Comparison of ENCODE assay signal across 18 cellular contexts in the genomic region with DNA sequence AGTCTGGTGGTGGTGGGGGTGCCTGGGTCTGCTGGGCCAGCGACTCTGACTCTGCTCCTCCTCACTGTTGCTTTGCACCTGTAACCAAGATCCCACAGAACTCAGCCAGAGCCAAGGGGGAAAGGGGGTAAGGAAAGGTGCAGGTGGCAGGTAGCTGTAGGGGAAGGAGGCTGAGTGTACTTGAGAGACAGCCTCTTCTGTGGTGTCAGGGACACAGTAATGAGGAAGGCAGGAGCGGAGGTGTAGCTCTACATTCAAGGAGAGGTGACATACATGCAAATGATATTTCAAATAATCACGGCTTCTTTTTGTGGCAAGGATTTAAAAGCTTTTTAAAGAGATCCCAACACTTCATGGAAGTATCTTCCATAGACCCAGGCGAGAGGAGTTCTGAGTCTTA. TPM values are rescaled to one million over a fixed set of nuclear protein-coding genes. Genes with fewer than 3 reads are reported as not detected.
DNase-seq lines count a peak whose midpoint lies in the region; ATAC-seq lines count a peak whose summit lies in the region.
"Had no signal": no experiment of that assay in that cellular context is flagged by ENCODE, and none has a peak within 500 bp of the region (broad histone marks: within the 10 kb centered on the region; RNA-seq: fewer than 3 reads in every experiment).

No MANE protein-coding gene starts in this region.

- no peak overlapping the region for H2BK120ac ChIP-seq in trophoblast cell (ENCODE audit: insufficient read depth, low read length, poor library complexity)
- no peak overlapping the region for H2BK120ac ChIP-seq in mesenchymal stem cell (ENCODE audit: low read depth, low read length)

- H3K4me3 ChIP-seq in trophoblast cell (ENCODE audit: low read depth, low read length) (no peak overlapping the region), mesenchymal stem cell (ENCODE audit: insufficient read depth in 1 of 2, low read depth in 1 of 2, low read length in 2 of 2) (no peak overlapping the region)
- H3K4me3 ChIP-seq: K562 had no signal

- no peak overlapping the region for H3K4me3 Mint-ChIP-seq in T-helper 1 cell treated with Interleukin-12 subunit alpha and Interleukin-12 subunit beta and Interleukin-4 antibody, amounts not matched to agents 30 μg/mL and 1 μg/mL, for 36 hours
- H3K4me3 Mint-ChIP-seq in stimulated activated naive CD8-positive, alpha-beta T cell treated with anti-CD3 and anti-CD28 coated beads, Interleukin-15, Interleukin-2, amounts not matched to agents 100 ng/mL and 50 ng/mL, for 24 hours, result no peak overlapping the region
- H3K4me3 Mint-ChIP-seq in stimulated activated naive CD8-positive, alpha-beta T cell treated with anti-CD3 and anti-CD28 coated beads, Interleukin-15, amount 100 ng/mL, for 72 hours, result peak overlapping the region in 1 of 2 donors; percentile 32
- no peak overlapping the region for H3K4me3 Mint-ChIP-seq in activated naive CD8-positive, alpha-beta T cell treated with anti-CD3 and anti-CD28 coated beads, Interleukin-2, amount 50 U/mL, for 24 hours
- H3K4me3 Mint-ChIP-seq: HFFc6 had no signal

- WGBS in trophoblast cell (ENCODE audit: extremely low coverage, insufficient coverage, insufficient read length), result no CpG with 5 or more reads among the region's 4 CpGs
- 84% methylated on average over 2 of the region's 4 CpGs for WGBS in mesenchymal stem cell

- H3K79me2 ChIP-seq in trophoblast cell (ENCODE audit: control insufficient read depth, insufficient read depth, low read length, poor library complexity), result no peaks in the 10 kb centered on the region

- H3K23ac ChIP-seq in trophoblast cell (ENCODE audit: low read length), result no peak overlapping the region
- H3K23ac ChIP-seq in mesenchymal stem cell (ENCODE audit: low read length in 2 of 2), result no peak overlapping the region

- no peak overlapping the region for H3K4ac ChIP-seq in trophoblast cell (ENCODE audit: low read depth, low read length)
- H3K4ac ChIP-seq in mesenchymal stem cell (ENCODE audit: low read depth in 1 of 2, low read length in 2 of 2), result no peak overlapping the region

- H4K8ac ChIP-seq in trophoblast cell (ENCODE audit: low read depth, low read length), result no peak overlapping the region
- no peak overlapping the region for H4K8ac ChIP-seq in mesenchymal stem cell (ENCODE audit: low read length)

- H3K4me1 Mint-ChIP-seq in T-helper 1 cell treated with Interleukin-12 subunit alpha and Interleukin-12 subunit beta and Interleukin-4 antibody, amounts not matched to agents 30 μg/mL and 1 μg/mL, for 36 hours (ENCODE audit: low read depth), result peaks cover 55% of the 10 kb centered on the region
- peaks cover 72% of the 10 kb centered on the region for H3K4me1 Mint-ChIP-seq in stimulated activated naive CD8-positive, alpha-beta T cell treated with anti-CD3 and anti-CD28 coated beads, Interleukin-15, Interleukin-2, amounts not matched to agents 100 ng/mL and 50 ng/mL, for 24 hours (ENCODE audit: low read depth)
- H3K4me1 Mint-ChIP-seq in stimulated activated naive CD8-positive, alpha-beta T cell treated with anti-CD3 and anti-CD28 coated beads, Interleukin-15, amount 100 ng/mL, for 72 hours, result peaks cover 93% of the 10 kb centered on the region
- peaks cover 81% of the 10 kb centered on the region for H3K4me1 Mint-ChIP-seq in activated naive CD8-positive, alpha-beta T cell treated with anti-CD3 and anti-CD28 coated beads, Interleukin-2, amount 50 U/mL, for 24 hours

- DNase-seq in T-helper 1 cell (no peak), trophoblast cell (no peak), mesenchymal stem cell (no peak), SKM-1 (lab: John Stamatoyannopoulos, UW; ENCODE audit: unreplicated experiment) (no peak)
- DNase-seq in stimulated activated naive CD8-positive, alpha-beta T cell treated with anti-CD3 and anti-CD28 coated beads, Interleukin-15, amount 100 ng/mL, for 72 hours, result no peak
- no peak for DNase-seq in activated naive CD8-positive, alpha-beta T cell treated with anti-CD3 and anti-CD28 coated beads, Interleukin-2, amount 50 U/mL, for 24 hours
- DNase-seq: COR-L47, DMS153, EL, HFFc6, NCI-H1092 treated with DMSO at 0.1 percent for 48 hours, NCI-H1694 treated with DMSO at 0.1 percent for 48 hours had no signal

- H2AFZ ChIP-seq in trophoblast cell (ENCODE audit: insufficient read depth, low read length, poor library complexity) (no peak overlapping the region), mesenchymal stem cell (ENCODE audit: low read depth, low read length) (no peak overlapping the region)

- H3K4me1 ChIP-seq in trophoblast cell (ENCODE audit: control insufficient read depth in 1 of 2, insufficient read depth in 2 of 2, low read length in 2 of 2), result no peaks in the 10 kb centered on the region
- no peaks in the 10 kb centered on the region for H3K4me1 ChIP-seq in mesenchymal stem cell (ENCODE audit: control insufficient read depth, insufficient read depth, low read depth, low read length)

- H3K27me3 ChIP-seq in trophoblast cell (ENCODE audit: insufficient read depth, low read length), result no peaks in the 10 kb centered on the region
- peaks cover 0 to 21% of the 10 kb centered on the region in 2 experiments for H3K27me3 ChIP-seq in mesenchymal stem cell (ENCODE audit: control insufficient read depth in 1 of 2, insufficient read depth in 1 of 2, low read length in 2 of 2)

- no peak overlapping the region for H4K91ac ChIP-seq in trophoblast cell (ENCODE audit: low read depth, low read length)
- no peak overlapping the region for H4K91ac ChIP-seq in mesenchymal stem cell (ENCODE audit: low read length)

- no peaks in the 10 kb centered on the region for H3K27me3 Mint-ChIP-seq in T-helper 1 cell treated with Interleukin-12 subunit alpha and Interleukin-12 subunit beta and Interleukin-4 antibody, amounts not matched to agents 30 μg/mL and 1 μg/mL, for 36 hours (ENCODE audit: low read depth)
- H3K27me3 Mint-ChIP-seq in stimulated activated naive CD8-positive, alpha-beta T cell treated with anti-CD3 and anti-CD28 coated beads, Interleukin-15, Interleukin-2, amounts not matched to agents 100 ng/mL and 50 ng/mL, for 24 hours, result no peaks in the 10 kb centered on the region
- H3K27me3 Mint-ChIP-seq in stimulated activated naive CD8-positive, alpha-beta T cell treated with anti-CD3 and anti-CD28 coated beads, Interleukin-15, amount 100 ng/mL, for 72 hours, result no peaks in the 10 kb centered on the region
- no peaks in the 10 kb centered on the region for H3K27me3 Mint-ChIP-seq in activated naive CD8-positive, alpha-beta T cell treated with anti-CD3 and anti-CD28 coated beads, Interleukin-2, amount 50 U/mL, for 24 hours

- H3K79me1 ChIP-seq in trophoblast cell (ENCODE audit: low read length), result no peaks in the 10 kb centered on the region
- no peaks in the 10 kb centered on the region for H3K79me1 ChIP-seq in mesenchymal stem cell (replicated peaks; ENCODE audit: low read length, poor library complexity, severe bottlenecking)

- no peak overlapping the region for H2BK12ac ChIP-seq in trophoblast cell (ENCODE audit: low read length)
- H2BK12ac ChIP-seq in mesenchymal stem cell (ENCODE audit: low read length in 2 of 2), result no peak overlapping the region

- no peak overlapping the region for H3K4me2 ChIP-seq in trophoblast cell (ENCODE audit: low read length)
- no peak overlapping the region for H3K4me2 ChIP-seq in mesenchymal stem cell (ENCODE audit: low read length, poor library complexity, severe bottlenecking)

- H3K9ac ChIP-seq in trophoblast cell (ENCODE audit: low read length), result no peak overlapping the region
- no peak overlapping the region for H3K9ac ChIP-seq in mesenchymal stem cell (ENCODE audit: low read length)

- H2BK5ac ChIP-seq in trophoblast cell (ENCODE audit: low read depth, low read length, poor library complexity) (no peak overlapping the region), mesenchymal stem cell (ENCODE audit: low read depth, low read length, poor library complexity, severe bottlenecking) (no peak overlapping the region)

- H3K14ac ChIP-seq in trophoblast cell (ENCODE audit: low read length) (no peak overlapping the region), mesenchymal stem cell (ENCODE audit: low read length in 2 of 2) (no peak overlapping the region)

- H2AK5ac ChIP-seq in trophoblast cell (ENCODE audit: low read length) (no peak overlapping the region), mesenchymal stem cell (ENCODE audit: low read length, severe bottlenecking) (no peak overlapping the region)

- H3K36me3 Mint-ChIP-seq in T-helper 1 cell treated with Interleukin-12 subunit alpha and Interleukin-12 subunit beta and Interleukin-4 antibody, amounts not matched to agents 30 μg/mL and 1 μg/mL, for 36 hours (ENCODE audit: low read depth), result peaks cover 86% of the 10 kb centered on the region
- peaks cover 94% of the 10 kb centered on the region for H3K36me3 Mint-ChIP-seq in stimulated activated naive CD8-positive, alpha-beta T cell treated with anti-CD3 and anti-CD28 coated beads, Interleukin-15, Interleukin-2, amounts not matched to agents 100 ng/mL and 50 ng/mL, for 24 hours (ENCODE audit: low read depth)
- H3K36me3 Mint-ChIP-seq in activated naive CD8-positive, alpha-beta T cell treated with anti-CD3 and anti-CD28 coated beads, Interleukin-2, amount 50 U/mL, for 24 hours (ENCODE audit: low read depth), result peaks cover 93% of the 10 kb centered on the region

- no peak overlapping the region for H3K27ac ChIP-seq in trophoblast cell (ENCODE audit: low read depth, low read length)
- H3K27ac ChIP-seq in mesenchymal stem cell (ENCODE audit: low read length, poor library complexity, severe bottlenecking), result no peak overlapping the region
- H3K27ac ChIP-seq: 22Rv1, RWPE1 had no signal

- peak overlapping the region; percentile 52 for H3K27ac Mint-ChIP-seq in T-helper 1 cell treated with Interleukin-12 subunit alpha and Interleukin-12 subunit beta and Interleukin-4 antibody, amounts not matched to agents 30 μg/mL and 1 μg/mL, for 36 hours
- H3K27ac Mint-ChIP-seq in stimulated activated naive CD8-positive, alpha-beta T cell treated with anti-CD3 and anti-CD28 coated beads, Interleukin-15, Interleukin-2, amounts not matched to agents 100 ng/mL and 50 ng/mL, for 24 hours, result peak overlapping the region; percentile 22
- H3K27ac Mint-ChIP-seq in stimulated activated naive CD8-positive, alpha-beta T cell treated with anti-CD3 and anti-CD28 coated beads, Interleukin-15, amount 100 ng/mL, for 72 hours, result no peak overlapping the region
- H3K27ac Mint-ChIP-seq in activated naive CD8-positive, alpha-beta T cell treated with anti-CD3 and anti-CD28 coated beads, Interleukin-2, amount 50 U/mL, for 24 hours, result peak overlapping the region; percentile 67
- H3K27ac Mint-ChIP-seq: HFFc6 had no signal

- H3K36me3 ChIP-seq in trophoblast cell (ENCODE audit: control insufficient read depth in 1 of 2, insufficient read depth in 2 of 2, low read length in 2 of 2) (no peaks in the 10 kb centered on the region), mesenchymal stem cell (ENCODE audit: control insufficient read depth in 1 of 2, insufficient read depth in 2 of 2, low read depth in 1 of 2, low read length in 2 of 2) (no peaks in the 10 kb centered on the region)

- H3K9me3 Mint-ChIP-seq in T-helper 1 cell treated with Interleukin-12 subunit alpha and Interleukin-12 subunit beta and Interleukin-4 antibody, amounts not matched to agents 30 μg/mL and 1 μg/mL, for 36 hours, result no peaks in the 10 kb centered on the region
- no peaks in the 10 kb centered on the region for H3K9me3 Mint-ChIP-seq in stimulated activated naive CD8-positive, alpha-beta T cell treated with anti-CD3 and anti-CD28 coated beads, Interleukin-15, Interleukin-2, amounts not matched to agents 100 ng/mL and 50 ng/mL, for 24 hours
- H3K9me3 Mint-ChIP-seq in stimulated activated naive CD8-positive, alpha-beta T cell treated with anti-CD3 and anti-CD28 coated beads, Interleukin-15, amount 100 ng/mL, for 72 hours, result peaks cover 0 to 3% of the 10 kb centered on the region in 2 donors
- H3K9me3 Mint-ChIP-seq in activated naive CD8-positive, alpha-beta T cell treated with anti-CD3 and anti-CD28 coated beads, Interleukin-2, amount 50 U/mL, for 24 hours, result no peaks in the 10 kb centered on the region
- H3K9me3 Mint-ChIP-seq: HFFc6 had no signal

- H3K9me3 ChIP-seq in trophoblast cell (ENCODE audit: insufficient read depth, low read depth, low read length), result no peaks in the 10 kb centered on the region
- no peaks in the 10 kb centered on the region for H3K9me3 ChIP-seq in mesenchymal stem cell (ENCODE audit: control insufficient read depth, low read length)

- H3K18ac ChIP-seq in trophoblast cell (ENCODE audit: low read length), result no peak overlapping the region
- H3K18ac ChIP-seq in mesenchymal stem cell (ENCODE audit: low read depth in 1 of 2, low read length in 2 of 2), result no peak overlapping the region

- no peak overlapping the region for H2BK15ac ChIP-seq in mesenchymal stem cell (ENCODE audit: low read depth, poor library complexity, severe bottlenecking)

- ATAC-seq in stimulated activated naive CD8-positive, alpha-beta T cell treated with anti-CD3 and anti-CD28 coated beads, Interleukin-15, amount 100 ng/mL, for 72 hours, result no peak
- no peak for ATAC-seq in activated naive CD8-positive, alpha-beta T cell treated with anti-CD3 and anti-CD28 coated beads, Interleukin-2, amount 50 U/mL, for 24 hours
- ATAC-seq: K562 had no signal

- H4K12ac ChIP-seq in trophoblast cell (ENCODE audit: low read depth, low read length), result no peak overlapping the region

RNA-seq across cellular contexts. Expression of a gene that starts 23.4 kb away (rescaled TPM):
- polyA plus RNA-seq in trophoblast cell (2013), result not detected in 2 replicates
- not detected for polyA plus RNA-seq in mesenchymal stem cell (2013, experiment 1 of 2)
- polyA plus RNA-seq in mesenchymal stem cell (2013, experiment 2 of 2), result not detected
- polyA plus RNA-seq: BJ had no signal

RNA-seq across cellular contexts. Expression of a gene that starts 58.6 kb away (rescaled TPM):
- polyA plus RNA-seq in trophoblast cell (2013), result not detected in 2 replicates
- not detected for polyA plus RNA-seq in mesenchymal stem cell (2013, experiment 1 of 2)
- polyA plus RNA-seq in mesenchymal stem cell (2013, experiment 2 of 2), result not detected
- polyA plus RNA-seq: BJ, K562 had no signal

Comparison
In these comparisons a context has a peak if more than half of its experiments do, and no peak if none do; other contexts are left out.
1. H3K27ac Mint-ChIP-seq: peak in T-helper 1 cell treated with Interleukin-12 subunit alpha and Interleukin-12 subunit beta and Interleukin-4 antibody, amounts not matched to agents 30 μg/mL and 1 μg/mL, for 36 hours (single experiment), stimulated activated naive CD8-positive, alpha-beta T cell treated with anti-CD3 and anti-CD28 coated beads, Interleukin-15, Interleukin-2, amounts not matched to agents 100 ng/mL and 50 ng/mL, for 24 hours (single experiment) and activated naive CD8-positive, alpha-beta T cell treated with anti-CD3 and anti-CD28 coated beads, Interleukin-2, amount 50 U/mL, for 24 hours (single experiment); none in stimulated activated naive CD8-positive, alpha-beta T cell treated with anti-CD3 and anti-CD28 coated beads, Interleukin-15, amount 100 ng/mL, for 72 hours (0 of 2).